23 cellular contexts compared by ENCODE assay signal in the genomic region with DNA sequence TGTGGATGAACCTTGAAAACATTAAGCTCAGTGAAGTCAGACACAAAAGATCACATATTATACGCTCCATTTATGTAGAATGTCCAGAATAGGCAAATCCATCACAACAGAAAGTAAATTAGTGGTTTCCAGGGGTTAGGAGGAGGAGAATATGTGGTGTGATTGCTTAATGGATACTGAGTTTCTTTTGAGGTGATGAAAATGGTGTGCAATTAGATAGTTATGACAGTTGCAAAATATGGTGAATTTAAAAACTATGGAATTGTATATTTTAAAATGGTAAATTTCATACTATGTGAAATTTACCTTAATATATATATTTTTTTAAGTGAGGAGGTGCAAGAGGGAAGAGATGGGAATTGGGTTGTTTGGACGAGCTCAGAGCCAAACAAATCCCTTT.
"Had no signal": no experiment of that assay in that cellular context is flagged by ENCODE, and none has a peak within 500 bp of the region (broad histone marks: within the 10 kb centered on the region; RNA-seq: fewer than 3 reads in every experiment).

No MANE protein-coding gene starts in this region.

- H3K4me2 ChIP-seq: smooth muscle cell had no signal

- H3K9me3 ChIP-seq: left ventricle myocardium inferior, ovary, right atrium auricular region, right lobe of liver, testis, tibial artery, upper lobe of right lung had no signal

- H3K4me3 ChIP-seq: left ventricle myocardium inferior, lung, ovary, right atrium auricular region, right lobe of liver, smooth muscle cell, testis, tibial artery, upper lobe of right lung had no signal

- ATAC-seq: natural killer cell; right lobe of liver; stimulated activated memory B cell treated with anti-CD40 and anti-IgM and Interleukin-4, amounts not matched to agents 10 μg/mL and 1 μg/mL and 100 μg/mL, for 72 hours; stimulated activated naive CD8-positive, alpha-beta T cell treated with anti-CD3 and anti-CD28 coated beads, Interleukin-15, amount 100 ng/mL, for 72 hours; upper lobe of right lung had no signal

- DNase-seq: islet precursor cell; left ventricle myocardium inferior; mesendoderm; naive B cell; natural killer cell; nephron progenitor cell; ovary; right lobe of liver; stimulated activated CD4-positive, alpha-beta T cell treated with anti-CD3 and anti-CD28 coated beads, Interleukin-1b, Interleukin-23, amount 100 ng/mL, for 48 hours; stimulated activated CD4-positive, alpha-beta T cell treated with anti-CD3 and anti-CD28 coated beads, Interleukin-2, amount 100 ng/mL, for 48 hours; stimulated activated CD4-positive, alpha-beta T cell treated with anti-CD3 and anti-CD28 coated beads, Interleukin-4, amount 100 ng/mL, for 4 hours; stimulated activated CD8-positive, alpha-beta memory T cell treated with anti-CD3 and anti-CD28 coated beads, Interleukin-4, amount 100 ng/mL, for 48 hours; stimulated activated naive CD4-positive, alpha-beta T cell treated with Interleukin-2 at 50 U/mL for 16 hours; stimulated activated naive CD8-positive, alpha-beta T cell treated with anti-CD3 and anti-CD28 coated beads, Interleukin-15, amount 100 ng/mL, for 72 hours; testis; tibial artery; trophoblast cell; upper lobe of right lung had no signal

- H3K27ac ChIP-seq: left ventricle myocardium inferior, ovary, right atrium auricular region, right lobe of liver, testis, tibial artery, upper lobe of right lung had no signal

- FAIRE-seq: urothelium cell line had no signal

- H3K4me1 ChIP-seq: right atrium auricular region, right lobe of liver, testis, tibial artery, upper lobe of right lung had no signal
